Comparison of ENCODE assay signal across 25 cellular contexts in the genomic region with DNA sequence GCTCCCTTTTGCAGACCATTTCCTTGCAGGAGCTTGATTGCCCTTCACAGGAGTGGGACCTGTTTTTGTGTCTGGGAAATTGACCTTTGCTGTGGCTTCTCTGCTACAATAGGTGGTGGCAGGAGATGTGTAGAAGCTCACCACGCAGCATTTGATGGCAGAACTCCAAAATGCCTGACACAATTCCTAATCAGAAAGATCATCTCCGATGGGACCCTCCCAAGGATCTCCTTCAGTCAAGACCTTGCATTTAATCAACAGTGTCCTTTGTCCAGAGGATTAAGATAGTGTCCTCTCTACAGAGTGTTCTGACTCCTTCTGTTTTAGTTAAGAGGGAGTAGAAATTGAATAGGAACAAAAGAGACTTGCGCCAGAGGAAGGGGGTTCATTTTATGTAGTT.
"Had no signal": no experiment of that assay in that cellular context is flagged by ENCODE, and none has a peak within 500 bp of the region (broad histone marks: within the 10 kb centered on the region; RNA-seq: fewer than 3 reads in every experiment).

No MANE protein-coding gene starts in this region.

- H3K27me3 ChIP-seq: colonic mucosa, esophagus muscularis mucosa, ovary, right lobe of liver, suprapubic skin, thyroid gland, vagina had no signal

- H3K27me3 Mint-ChIP-seq: effector memory CD8-positive, alpha-beta T cell; stimulated activated naive CD8-positive, alpha-beta T cell treated with anti-CD3 and anti-CD28 coated beads, Interleukin-15, amount 100 ng/mL, for 72 hours had no signal

- H3K36me3 Mint-ChIP-seq: natural killer cell had no signal

- H3K27ac Mint-ChIP-seq: effector memory CD8-positive, alpha-beta T cell; natural killer cell; stimulated activated naive CD8-positive, alpha-beta T cell treated with anti-CD3 and anti-CD28 coated beads, Interleukin-15, amount 100 ng/mL, for 72 hours had no signal

- H3K9me3 Mint-ChIP-seq: effector memory CD8-positive, alpha-beta T cell; natural killer cell had no signal

- H3K4me2 ChIP-seq: smooth muscle cell had no signal

- H3K9me3 ChIP-seq: colonic mucosa, esophagus muscularis mucosa, ovary, psoas muscle, right lobe of liver, suprapubic skin, thyroid gland, vagina had no signal

- ATAC-seq: effector memory CD8-positive, alpha-beta T cell; left lobe of liver; natural killer cell; psoas muscle; right lobe of liver; stimulated activated naive CD8-positive, alpha-beta T cell treated with anti-CD3 and anti-CD28 coated beads, Interleukin-15, amount 100 ng/mL, for 72 hours had no signal

- H3K4me1 Mint-ChIP-seq: natural killer cell had no signal

- H3K27ac ChIP-seq: colonic mucosa, esophagus muscularis mucosa, ovary, right lobe of liver, suprapubic skin, thyroid gland, vagina had no signal

- DNase-seq: central memory CD4-positive, alpha-beta T cell; colonic mucosa; effector memory CD8-positive, alpha-beta T cell; foreskin melanocyte; glutamatergic neuron; mammary epithelial cell; natural killer cell; occipital lobe; ovary; posterior cingulate gyrus; psoas muscle; right lobe of liver; stimulated activated CD4-positive, alpha-beta T cell treated with anti-CD3 and anti-CD28 coated beads, Interleukin-12 subunit alpha, Interleukin-12 subunit beta, amount 100 ng/mL, for 4 hours; stimulated activated CD4-positive, alpha-beta T cell treated with anti-CD3 and anti-CD28 coated beads, Interleukin-1b, Interleukin-23, amount 100 ng/mL, for 48 hours; stimulated activated CD4-positive, alpha-beta T cell treated with anti-CD3 and anti-CD28 coated beads, Interleukin-4, amount 100 ng/mL, for 1 hour; stimulated activated CD8-positive, alpha-beta memory T cell treated with anti-CD3 and anti-CD28 coated beads, Interleukin-4, amount 100 ng/mL, for 48 hours; stimulated activated naive CD4-positive, alpha-beta T cell; stimulated activated naive CD8-positive, alpha-beta T cell treated with anti-CD3 and anti-CD28 coated beads, Interleukin-15, amount 100 ng/mL, for 72 hours; thyroid gland; trophoblast cell had no signal

- H3K36me3 ChIP-seq: colonic mucosa, esophagus muscularis mucosa, ovary, right lobe of liver, suprapubic skin, thyroid gland, vagina had no signal

- H3K4me1 ChIP-seq: colonic mucosa, esophagus muscularis mucosa, psoas muscle, right lobe of liver, suprapubic skin, thyroid gland, vagina had no signal

- H3K4me3 Mint-ChIP-seq: effector memory CD8-positive, alpha-beta T cell; natural killer cell; stimulated activated naive CD8-positive, alpha-beta T cell treated with anti-CD3 and anti-CD28 coated beads, Interleukin-15, amount 100 ng/mL, for 72 hours had no signal

- H3K4me3 ChIP-seq: colonic mucosa, esophagus muscularis mucosa, ovary, psoas muscle, right lobe of liver, smooth muscle cell, suprapubic skin, thyroid gland, vagina had no signal
